In the genomic region with DNA sequence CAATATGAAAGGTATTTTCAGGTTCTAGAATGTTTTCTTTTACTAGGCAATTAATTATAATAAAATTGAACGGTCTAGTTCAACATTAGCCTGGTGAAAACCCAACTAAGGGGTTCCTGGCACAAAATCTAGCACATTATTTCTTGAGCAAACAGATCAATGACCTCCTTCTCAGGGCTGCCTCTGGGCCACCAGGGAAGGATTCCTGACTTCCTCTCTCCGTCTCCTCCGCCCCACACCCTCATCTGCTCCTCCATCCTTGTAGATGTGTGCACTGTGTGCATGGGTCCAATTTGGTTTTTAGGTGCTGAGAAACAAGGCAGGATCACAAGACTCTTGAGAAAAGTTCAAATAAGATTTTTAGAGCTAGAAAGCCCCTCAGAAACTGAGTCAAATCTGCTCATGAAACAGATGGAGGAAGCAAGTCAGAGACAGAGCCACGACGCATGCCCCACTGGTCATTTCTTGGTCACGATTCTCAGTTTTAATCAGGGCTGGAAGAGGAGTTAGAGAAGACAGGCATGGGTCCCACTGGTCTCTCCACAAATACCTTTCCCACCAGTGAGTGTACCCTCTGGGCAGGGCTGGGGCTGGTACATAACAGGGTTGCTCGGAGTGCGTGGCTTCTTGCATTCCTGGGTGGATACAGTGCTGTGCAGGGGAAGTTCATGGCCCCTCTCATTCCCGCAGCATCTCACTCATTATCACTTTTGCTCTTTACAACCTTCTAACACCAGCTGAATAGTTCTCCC, we compare ENCODE assay signal across 1 cellular context.
TF ChIP-seq lines count a peak whose summit lies in the region.

No MANE protein-coding gene starts in this region.

TF ChIP-seq in WTC11, 78 proteins besides CTCF, POLR2A, EP300 and RAD21 (continued from another document):
- TF ChIP-seq, protein P1, sequence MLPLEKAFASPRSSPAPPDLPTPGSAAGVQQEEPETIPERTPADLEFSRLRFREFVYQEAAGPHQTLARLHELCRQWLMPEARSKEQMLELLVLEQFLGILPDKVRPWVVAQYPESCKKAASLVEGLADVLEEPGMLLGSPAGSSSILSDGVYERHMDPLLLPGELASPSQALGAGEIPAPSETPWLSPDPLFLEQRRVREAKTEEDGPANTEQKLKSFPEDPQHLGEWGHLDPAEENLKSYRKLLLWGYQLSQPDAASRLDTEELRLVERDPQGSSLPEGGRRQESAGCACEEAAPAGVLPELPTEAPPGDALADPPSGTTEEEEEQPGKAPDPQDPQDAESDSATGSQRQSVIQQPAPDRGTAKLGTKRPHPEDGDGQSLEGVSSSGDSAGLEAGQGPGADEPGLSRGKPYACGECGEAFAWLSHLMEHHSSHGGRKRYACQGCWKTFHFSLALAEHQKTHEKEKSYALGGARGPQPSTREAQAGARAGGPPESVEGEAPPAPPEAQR (CRISPR knock-in tag; IDR thresholded peaks at IDR 0.05), result no peak
- TF ChIP-seq ZNF232 (CRISPR knock-in tag; IDR thresholded peaks at IDR 0.05) (no peak), IRF2 (CRISPR knock-in tag; IDR thresholded peaks at IDR 0.05; ENCODE audit: borderline replicate concordance, low read depth) (no peak), ZNF219 (CRISPR knock-in tag; IDR thresholded peaks at IDR 0.05; ENCODE audit: borderline replicate concordance) (no peak), MYBL2 (CRISPR knock-in tag; IDR thresholded peaks at IDR 0.05) (no peak), OVOL2 (CRISPR knock-in tag; IDR thresholded peaks at IDR 0.05; ENCODE audit: borderline replicate concordance) (no peak)
- TF ChIP-seq, protein P2, sequence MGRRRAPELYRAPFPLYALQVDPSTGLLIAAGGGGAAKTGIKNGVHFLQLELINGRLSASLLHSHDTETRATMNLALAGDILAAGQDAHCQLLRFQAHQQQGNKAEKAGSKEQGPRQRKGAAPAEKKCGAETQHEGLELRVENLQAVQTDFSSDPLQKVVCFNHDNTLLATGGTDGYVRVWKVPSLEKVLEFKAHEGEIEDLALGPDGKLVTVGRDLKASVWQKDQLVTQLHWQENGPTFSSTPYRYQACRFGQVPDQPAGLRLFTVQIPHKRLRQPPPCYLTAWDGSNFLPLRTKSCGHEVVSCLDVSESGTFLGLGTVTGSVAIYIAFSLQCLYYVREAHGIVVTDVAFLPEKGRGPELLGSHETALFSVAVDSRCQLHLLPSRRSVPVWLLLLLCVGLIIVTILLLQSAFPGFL (CRISPR knock-in tag; IDR thresholded peaks at IDR 0.05; ENCODE audit: borderline replicate concordance), result no peak
